In genomic region chr12:104990950-104991349, GRCh38 we compare ENCODE assay signal across 14 cellular contexts.
"Had no signal": no experiment of that assay in that cellular context is flagged by ENCODE, and none has a peak within 500 bp of the region (broad histone marks: within the 10 kb centered on the region; RNA-seq: fewer than 3 reads in every experiment).

No MANE protein-coding gene starts in this region.

- H3K27ac ChIP-seq: ovary, prostate gland, upper lobe of left lung had no signal

- H3K36me3 ChIP-seq: ovary, prostate gland had no signal

- DNase-seq: activated CD4-positive, alpha-beta T cell treated with anti-CD3 and anti-CD28 coated beads for 1 hour; activated naive CD4-positive, alpha-beta T cell treated with Interleukin-2 at 50 U/mL for 16 hours; activated T-cell treated with anti-CD3 and anti-CD28 coated beads, Interleukin-2, amount 50 U/mL, for 4 hours; anterior cingulate cortex; caudate nucleus; effector CD4-positive, alpha-beta T cell; natural killer cell; ovary; stimulated activated CD4-positive, alpha-beta T cell treated with anti-CD3 and anti-CD28 coated beads, Interleukin-4, amount 100 ng/mL, for 24 hours; stimulated activated naive CD4-positive, alpha-beta T cell treated with Interleukin-2 at 50 U/mL for 16 hours; T-helper 1 cell; upper lobe of left lung had no signal

- ATAC-seq: activated T-cell treated with anti-CD3 and anti-CD28 coated beads, Interleukin-2, amount 50 U/mL, for 4 hours; left lobe of liver; natural killer cell had no signal

- H3K9me3 ChIP-seq: ovary, prostate gland, upper lobe of left lung had no signal

- H3K4me3 ChIP-seq: ovary, prostate gland, upper lobe of left lung had no signal

- H3K27me3 ChIP-seq: ovary, upper lobe of left lung had no signal

- H3K4me1 ChIP-seq: prostate gland had no signal
